ENCODE assay signal across 1 cellular context in the genomic region with DNA sequence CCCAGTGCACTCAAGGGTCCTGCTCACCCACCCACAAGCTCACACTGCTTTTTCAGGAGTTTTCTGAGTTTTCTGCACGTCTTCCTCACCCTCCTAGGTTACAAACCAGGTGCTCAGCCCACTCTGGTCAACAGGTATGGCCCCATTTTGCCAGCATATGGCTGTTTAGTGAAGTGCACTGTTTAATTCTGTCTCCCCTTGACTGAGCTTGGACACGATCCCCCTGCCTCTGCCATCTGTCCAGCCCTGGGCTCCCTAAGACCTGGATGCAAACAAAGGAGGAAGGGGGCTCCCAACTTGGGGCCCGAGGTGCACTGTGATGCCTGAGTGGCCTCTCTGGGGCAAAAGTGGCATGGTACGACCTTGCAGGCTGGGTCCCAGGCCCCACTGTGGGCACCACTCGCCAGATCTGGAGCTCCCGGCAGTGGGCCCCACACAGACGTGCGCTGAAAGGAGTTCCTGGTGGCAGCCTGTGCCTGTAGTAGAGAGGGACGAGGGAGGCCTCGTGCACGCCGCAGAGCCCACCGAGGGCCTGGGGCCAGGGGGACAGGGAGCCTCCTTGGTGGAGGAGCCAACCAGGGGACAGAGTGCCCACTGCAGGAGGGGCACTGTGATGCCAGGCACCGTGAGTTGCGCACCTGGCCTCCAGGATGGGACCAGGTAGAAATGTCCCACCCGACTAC.
TF ChIP-seq lines count a peak whose summit lies in the region.

No MANE protein-coding gene starts in this region.

TF ChIP-seq in GM23338, 12 proteins besides CTCF, POLR2A, EP300 and RAD21 (continued from another document):
- TF ChIP-seq, protein P1, sequence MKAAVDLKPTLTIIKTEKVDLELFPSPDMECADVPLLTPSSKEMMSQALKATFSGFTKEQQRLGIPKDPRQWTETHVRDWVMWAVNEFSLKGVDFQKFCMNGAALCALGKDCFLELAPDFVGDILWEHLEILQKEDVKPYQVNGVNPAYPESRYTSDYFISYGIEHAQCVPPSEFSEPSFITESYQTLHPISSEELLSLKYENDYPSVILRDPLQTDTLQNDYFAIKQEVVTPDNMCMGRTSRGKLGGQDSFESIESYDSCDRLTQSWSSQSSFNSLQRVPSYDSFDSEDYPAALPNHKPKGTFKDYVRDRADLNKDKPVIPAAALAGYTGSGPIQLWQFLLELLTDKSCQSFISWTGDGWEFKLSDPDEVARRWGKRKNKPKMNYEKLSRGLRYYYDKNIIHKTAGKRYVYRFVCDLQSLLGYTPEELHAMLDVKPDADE (IDR thresholded peaks at IDR 0.05): no peak
